ENCODE assay signal across 1 cellular context in genomic region chr3:41148446-41148845, GRCh38.
TF ChIP-seq lines count a peak whose summit lies in the region.

No MANE protein-coding gene starts in this region.

TF ChIP-seq in HEK293, 187 proteins besides CTCF, POLR2A, EP300 and RAD21 (continued from another document):
- TF ChIP-seq PRDM6 (tag by site-specific recombination; IDR thresholded peaks at IDR 0.05) (peak; percentile 72), FEZF1 (tag by site-specific recombination; IDR thresholded peaks at IDR 0.05) (peak; percentile 66), ZNF174 (tag by site-specific recombination; IDR thresholded peaks at IDR 0.05) (no peak)
